In the genomic region with DNA sequence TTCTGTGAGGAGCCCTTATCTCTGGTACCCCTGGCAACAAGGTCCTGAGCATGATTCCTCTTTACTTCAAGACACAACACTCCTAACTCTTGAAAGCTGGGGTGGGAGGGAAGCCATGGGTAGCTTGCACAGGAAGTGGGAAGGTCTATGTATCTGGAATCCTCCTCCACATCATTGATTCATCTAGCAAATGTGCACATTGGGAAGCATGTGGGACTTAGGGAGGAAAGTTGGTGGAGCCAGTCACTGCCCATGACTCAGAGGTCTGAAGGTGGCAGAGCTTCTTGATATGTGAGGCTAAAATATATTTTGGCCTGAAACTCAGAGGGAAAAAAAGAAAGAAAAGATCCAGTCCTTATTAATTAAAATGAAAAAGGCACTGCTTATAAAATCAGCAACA, we compare ENCODE assay signal across 22 cellular contexts.
DNase-seq lines count a peak whose midpoint lies in the region; ATAC-seq, FAIRE-seq and TF ChIP-seq lines count a peak whose summit lies in the region.
"Had no signal": no experiment of that assay in that cellular context is flagged by ENCODE, and none has a peak within 500 bp of the region (broad histone marks: within the 10 kb centered on the region; RNA-seq: fewer than 3 reads in every experiment).

No MANE protein-coding gene starts in this region.

- no peak for TF ChIP-seq POLR2A in transverse colon (IDR thresholded peaks at IDR 0.05)

- no peak for FAIRE-seq in bronchial epithelial cell (lab: Jason Lieb, UNC)
- FAIRE-seq: G401.6, GM12892 had no signal

- no peaks in the 10 kb centered on the region for H3K9me3 ChIP-seq in transverse colon
- H3K9me3 ChIP-seq: BLaER1 treated with 17β-estradiol and CSF1 and Interleukin-3, amounts not matched to agents 10 nM and 100 nM; Caco-2; SJSA1 had no signal

- in situ Hi-C loops in transverse colon (cut with MboI; ENCODE audit: low pct_ligation_motif_present in 1 of 4, low pct_unique_long_range_greater_than_20kb in 1 of 4, low sequenced_read_pairs in 3 of 4): no loop called here

- H3K27me3 ChIP-seq in bronchial epithelial cell (ENCODE audit: control insufficient read depth, insufficient read depth, low read length): no peaks in the 10 kb centered on the region
- H3K27me3 ChIP-seq in transverse colon: no peaks in the 10 kb centered on the region
- H3K27me3 ChIP-seq: BLaER1 treated with 17β-estradiol and CSF1 and Interleukin-3, amounts not matched to agents 10 nM and 100 nM; SJSA1 had no signal

- no peaks in the 10 kb centered on the region for H3K36me3 ChIP-seq in bronchial epithelial cell (ENCODE audit: control insufficient read depth, insufficient read depth, low read length)
- no peaks in the 10 kb centered on the region for H3K36me3 ChIP-seq in transverse colon
- H3K36me3 ChIP-seq: BLaER1 treated with 17β-estradiol and CSF1 and Interleukin-3, amounts not matched to agents 10 nM and 100 nM; SJSA1 had no signal

- TF ChIP-seq CTCF in bronchial epithelial cell (IDR thresholded peaks at IDR 0.05; ENCODE audit: insufficient read depth, low read length, severe bottlenecking) (no peak), transverse colon (IDR thresholded peaks at IDR 0.05) (no peak)

- TF ChIP-seq EP300 in transverse colon (IDR thresholded peaks at IDR 0.05; ENCODE audit: low read depth): no peak

- H3K4me1 ChIP-seq in transverse colon: no peaks in the 10 kb centered on the region
- H3K4me1 ChIP-seq: BLaER1 treated with 17β-estradiol and CSF1 and Interleukin-3, amounts not matched to agents 10 nM and 100 nM; Caco-2; SJSA1 had no signal

- intact Hi-C loops in Right ventricle myocardium inferior (cut with DNase I): no loop called here
- intact Hi-C loops in transverse colon (cut with DNase I; ENCODE audit: low total_unique reads): no loop called here

- DNase-seq in AG20443 (ENCODE audit: low spot score) (peak; percentile 9), HT1080 (ENCODE audit: low read depth) (peak; percentile 51), bronchial epithelial cell (ENCODE audit: low read depth) (peak; percentile 23), kidney tubule cell (ENCODE audit: low spot score) (peak; percentile 57), Right ventricle myocardium inferior (ENCODE audit: missing footprints) (no peak), transverse colon (no peak)
- DNase-seq in activated CD4-positive, alpha-beta T cell treated with anti-CD3 and anti-CD28 coated beads for 1 hour: no peak
- DNase-seq: ACHN; Caco-2; CD4-positive, alpha-beta memory T cell; DND-41; NCI-H1105; NCI-H146; NCI-H2081; NCI-H2171 treated with DMSO at 0.1 percent for 48 hours; PC-9 had no signal

- no peak overlapping the region for H3K4me3 ChIP-seq in bronchial epithelial cell (ENCODE audit: low read depth, low read length)
- H3K4me3 ChIP-seq in transverse colon: no peak overlapping the region
- H3K4me3 ChIP-seq: BLaER1 treated with 17β-estradiol and CSF1 and Interleukin-3, amounts not matched to agents 10 nM and 100 nM; PC-9; SJSA1 had no signal

- no peak overlapping the region for H3K27ac ChIP-seq in transverse colon
- H3K27ac ChIP-seq: 22Rv1; BLaER1 treated with 17β-estradiol and CSF1 and Interleukin-3, amounts not matched to agents 10 nM and 100 nM; PC-9; SJSA1 had no signal

- no peak for ATAC-seq in Right ventricle myocardium inferior
- no peak for ATAC-seq in GM21825 (IDR thresholded peaks at IDR 0.05; ENCODE audit: unreplicated experiment)

Comparison
In these comparisons a context has a peak if more than half of its experiments do, and no peak if none do; other contexts are left out.
1. DNase-seq: peak in AG20443 (single experiment), HT1080 (single experiment), bronchial epithelial cell (single experiment) and kidney tubule cell (single experiment); none in Right ventricle myocardium inferior (single experiment), transverse colon (single experiment) and activated CD4-positive, alpha-beta T cell treated with anti-CD3 and anti-CD28 coated beads for 1 hour (single experiment).